ENCODE assay signal across 14 cellular contexts in the genomic region with DNA sequence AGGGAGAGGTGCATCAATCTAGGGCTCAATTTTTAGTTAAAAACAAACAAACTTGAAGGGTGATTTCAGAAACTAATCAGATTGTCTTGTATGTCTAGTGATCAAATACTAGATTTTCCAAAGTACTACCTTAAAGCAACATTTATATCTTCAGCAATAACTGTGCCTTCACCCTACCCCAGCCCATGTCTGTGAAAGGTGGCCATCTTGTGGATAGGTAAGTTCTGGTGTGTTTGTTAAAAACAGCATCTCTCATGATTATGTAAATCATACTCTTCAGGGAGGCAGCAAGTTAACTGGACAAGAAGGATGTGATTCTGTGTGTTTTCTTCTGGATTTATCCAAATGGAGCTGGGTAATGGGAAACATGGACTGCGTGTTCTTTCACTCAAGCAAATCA.
DNase-seq lines count a peak whose midpoint lies in the region; ATAC-seq lines count a peak whose summit lies in the region.
"Had no signal": no experiment of that assay in that cellular context is flagged by ENCODE, and none has a peak within 500 bp of the region (broad histone marks: within the 10 kb centered on the region; RNA-seq: fewer than 3 reads in every experiment).

No MANE protein-coding gene starts in this region.

- H3K27ac Mint-ChIP-seq in activated CD4-positive, alpha-beta T cell treated with anti-CD3 and anti-CD28 coated beads, Interleukin-2, amount 10 ng/mL, durations not matched to agents 7 days and 5 days, result no peak overlapping the region
- H3K27ac Mint-ChIP-seq in memory B cell, result no peak overlapping the region
- H3K27ac Mint-ChIP-seq: type B pancreatic cell had no signal

- peaks cover 2% of the 10 kb centered on the region for H3K27me3 Mint-ChIP-seq in activated CD4-positive, alpha-beta T cell treated with anti-CD3 and anti-CD28 coated beads, Interleukin-2, amount 10 ng/mL, durations not matched to agents 7 days and 5 days
- H3K27me3 Mint-ChIP-seq in memory B cell, result peaks cover 2% of the 10 kb centered on the region
- H3K27me3 Mint-ChIP-seq: type B pancreatic cell had no signal

- peaks cover 2% of the 10 kb centered on the region for H3K9me3 Mint-ChIP-seq in activated CD4-positive, alpha-beta T cell treated with anti-CD3 and anti-CD28 coated beads, Interleukin-2, amount 10 ng/mL, durations not matched to agents 7 days and 5 days
- peaks cover 2% of the 10 kb centered on the region for H3K9me3 Mint-ChIP-seq in memory B cell

- no peaks in the 10 kb centered on the region for H3K36me3 Mint-ChIP-seq in activated CD4-positive, alpha-beta T cell treated with anti-CD3 and anti-CD28 coated beads, Interleukin-2, amount 10 ng/mL, durations not matched to agents 7 days and 5 days (ENCODE audit: low read depth)
- H3K36me3 Mint-ChIP-seq in memory B cell, result peaks cover 2% of the 10 kb centered on the region
- H3K36me3 Mint-ChIP-seq: type B pancreatic cell had no signal

- ATAC-seq in GM21786 (IDR thresholded peaks at IDR 0.05; ENCODE audit: unreplicated experiment) (peak; percentile 62), memory B cell (ENCODE audit: low read depth) (peak; percentile 59)

- CTCF ChIA-PET in activated CD4-positive, alpha-beta T cell treated with anti-CD3 and anti-CD28 coated beads, Interleukin-2, amount 10 ng/mL, durations not matched to agents 7 days and 5 days (lab: Charles Lee), result interaction anchor here (0.7 to 1.0 kb wide), 2 partner anchors 26 to 28 kb away, joined by 3 to 4 read pairs; no protein-coding TSS in a partner anchor

- peak; percentile 8 for DNase-seq in activated CD4-positive, alpha-beta T cell treated with anti-CD3 and anti-CD28 coated beads, Interleukin-2, amount 10 ng/mL, durations not matched to agents 7 days and 5 days
- no peak for DNase-seq in activated CD4-positive, alpha-beta T cell treated with anti-CD3 and anti-CD28 coated beads, Interleukin-2, amount 50 U/mL, for 48 hours
- DNase-seq in OCI-M1 (lab: John Stamatoyannopoulos, UW) (peak; percentile 45), memory B cell (ENCODE audit: low spot score in 2 of 2) (peak in 1 of 2 donors; percentile 17), NCI-H1694 treated with DMSO at 0.1 percent for 48 hours (lab: John Stamatoyannopoulos, UW) (no peak), NCI-H146 treated with DMSO at 0.1 percent for 48 hours (lab: John Stamatoyannopoulos, UW; ENCODE audit: unreplicated experiment) (no peak), GOT3 (lab: John Stamatoyannopoulos, UW) (no peak)
- DNase-seq: activated T-cell treated with anti-CD3 and anti-CD28 coated beads, Interleukin-2, amount 50 U/mL, for 1 hour; amygdala; Calu3; islet precursor cell; KBM-7 had no signal

- POLR2A ChIA-PET in activated CD4-positive, alpha-beta T cell treated with anti-CD3 and anti-CD28 coated beads, Interleukin-2, amount 10 ng/mL, durations not matched to agents 7 days and 5 days (lab: Charles Lee), result no interaction called here

- peaks cover 12% of the 10 kb centered on the region for H3K4me1 Mint-ChIP-seq in activated CD4-positive, alpha-beta T cell treated with anti-CD3 and anti-CD28 coated beads, Interleukin-2, amount 10 ng/mL, durations not matched to agents 7 days and 5 days
- no peaks in the 10 kb centered on the region for H3K4me1 Mint-ChIP-seq in memory B cell

- H3K4me3 Mint-ChIP-seq in activated CD4-positive, alpha-beta T cell treated with anti-CD3 and anti-CD28 coated beads, Interleukin-2, amount 10 ng/mL, durations not matched to agents 7 days and 5 days, result no peak overlapping the region
- H3K4me3 Mint-ChIP-seq in memory B cell, result no peak overlapping the region
- H3K4me3 Mint-ChIP-seq: type B pancreatic cell had no signal

Comparison
In these comparisons a context has a peak if more than half of its experiments do, and no peak if none do; other contexts are left out.
1. DNase-seq: peak in activated CD4-positive, alpha-beta T cell treated with anti-CD3 and anti-CD28 coated beads, Interleukin-2, amount 10 ng/mL, durations not matched to agents 7 days and 5 days (single experiment) and OCI-M1 (single experiment); none in activated CD4-positive, alpha-beta T cell treated with anti-CD3 and anti-CD28 coated beads, Interleukin-2, amount 50 U/mL, for 48 hours (0 of 2), NCI-H1694 treated with DMSO at 0.1 percent for 48 hours (single experiment), NCI-H146 treated with DMSO at 0.1 percent for 48 hours (single experiment) and GOT3 (single experiment).